8 cellular contexts compared by ENCODE assay signal in genomic region chr21:37009740-37010341, GRCh38. TPM values are rescaled to one million over a fixed set of nuclear protein-coding genes. Genes with fewer than 3 reads are reported as not detected.
DNase-seq lines count a peak whose midpoint lies in the region; ATAC-seq and TF ChIP-seq lines count a peak whose summit lies in the region.

No MANE protein-coding gene starts in this region.

- no peaks in the 10 kb centered on the region for H3K27me3 ChIP-seq in aorta (ENCODE audit: control insufficient read depth in 1 of 2, insufficient read depth in 2 of 2, low read length in 1 of 2)

- peak; percentile 90 for TF ChIP-seq CTCF in GM12873 (IDR thresholded peaks at IDR 0.05; ENCODE audit: insufficient read depth, low read depth, low read length, missing control alignments)

- no peaks in the 10 kb centered on the region for H3K9me3 ChIP-seq in aorta (ENCODE audit: control insufficient read depth, low read length)

- peak; percentile 85 for DNase-seq in NCI-H1436 treated with DMSO at 0.1 percent for 48 hours (lab: John Stamatoyannopoulos, UW)
- peak; percentile 49 to 76 (median 68) for DNase-seq in T-helper 1 cell
- peak; percentile 78 for DNase-seq in amniotic epithelial cell (ENCODE audit: low read depth)
- peak; percentile 86 for DNase-seq in left ventricle myocardium superior
- peak; percentile 82 for DNase-seq in renal cortical epithelial cell (ENCODE audit: low read depth)
- DNase-seq in aorta: peak; percentile 91 to 95

- H3K4me3 ChIP-seq in aorta (ENCODE audit: low read length in 2 of 2): no peak overlapping the region

- H3K4me1 ChIP-seq in aorta (ENCODE audit: control insufficient read depth in 1 of 2, insufficient read depth in 2 of 2, low read length in 2 of 2): no peaks in the 10 kb centered on the region

- peak; percentile 89 for ATAC-seq in HG02798 (IDR thresholded peaks at IDR 0.05; ENCODE audit: poor library complexity, unreplicated experiment)
- ATAC-seq in left ventricle myocardium superior: peak; percentile 99
- ATAC-seq in aorta (ENCODE audit: low FRiP score): peak; percentile 88

- intact Hi-C loops in left ventricle myocardium superior (cut with micrococcal nuclease): no loop called here
- intact Hi-C loops in aorta (cut with DNase I): no loop called here

- H3K27ac ChIP-seq in aorta (ENCODE audit: low read depth in 1 of 2, low read length in 2 of 2): no peak overlapping the region

- 10% methylated on average over 30 of the region's 30 CpGs for WGBS in aorta, 2 donors

- H3K36me3 ChIP-seq in aorta (ENCODE audit: control insufficient read depth in 1 of 2, insufficient read depth in 2 of 2, low read length in 1 of 2): no peaks in the 10 kb centered on the region

RNA-seq across cellular contexts. Expression of gene RIPPLY3, which starts 3.3 kb away (rescaled TPM):
- total RNA-seq in left ventricle myocardium superior: not detected
- total RNA-seq in renal cortical epithelial cell: 0.15 and 0.69 TPM in 2 replicates
- not detected for total RNA-seq in aorta
- polyA plus RNA-seq in aorta: under 1 TPM in 1 of 2 donors, not detected in 1; 0.05 TPM

RNA-seq across cellular contexts. Expression of gene HLCS, which starts 43.4 kb away (rescaled TPM):
- total RNA-seq in left ventricle myocardium superior: 6.2 TPM
- total RNA-seq in renal cortical epithelial cell: 19.3 and 42.6 TPM in 2 replicates
- 10 to 100 TPM; 17.3 to 19.7 TPM for total RNA-seq in aorta
- polyA plus RNA-seq in aorta: 1 to 10 TPM; 2.1 to 4.0 TPM
